1 cellular context compared by ENCODE assay signal in the genomic region with DNA sequence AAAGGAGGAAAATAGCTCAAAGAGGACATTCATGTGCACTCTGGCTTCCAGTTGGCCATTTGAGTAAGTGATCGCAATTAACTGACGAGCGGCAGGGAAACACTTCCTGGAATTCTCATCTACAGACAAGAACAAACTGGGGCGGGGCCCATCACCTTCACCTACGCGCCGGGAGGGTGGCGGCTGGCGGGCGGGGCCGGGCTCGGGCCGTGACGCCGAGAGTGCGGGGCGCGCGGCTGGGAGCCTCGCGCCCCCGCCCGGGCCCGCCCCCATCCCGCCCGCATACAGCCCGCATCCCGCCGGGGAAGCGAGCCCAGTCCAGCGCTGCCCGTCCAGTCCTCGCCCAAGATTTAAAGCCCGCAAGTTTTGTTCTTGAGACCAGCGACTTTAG.
TF ChIP-seq lines count a peak whose summit lies in the region.

A gene with protein sequence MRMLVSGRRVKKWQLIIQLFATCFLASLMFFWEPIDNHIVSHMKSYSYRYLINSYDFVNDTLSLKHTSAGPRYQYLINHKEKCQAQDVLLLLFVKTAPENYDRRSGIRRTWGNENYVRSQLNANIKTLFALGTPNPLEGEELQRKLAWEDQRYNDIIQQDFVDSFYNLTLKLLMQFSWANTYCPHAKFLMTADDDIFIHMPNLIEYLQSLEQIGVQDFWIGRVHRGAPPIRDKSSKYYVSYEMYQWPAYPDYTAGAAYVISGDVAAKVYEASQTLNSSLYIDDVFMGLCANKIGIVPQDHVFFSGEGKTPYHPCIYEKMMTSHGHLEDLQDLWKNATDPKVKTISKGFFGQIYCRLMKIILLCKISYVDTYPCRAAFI (plus strand): TSS at position 281 of the 391 bp plus-strand sequence. CDS start 16,546 bp downstream, outside the sequence.

TF ChIP-seq in A549, 52 proteins besides CTCF, POLR2A, EP300 and RAD21 (continued from another document):
- no peak for TF ChIP-seq REST (IDR thresholded peaks at IDR 0.05)
- TF ChIP-seq MAZ (IDR thresholded peaks at IDR 0.05; ENCODE audit: borderline replicate concordance, low read depth, low read length) = no peak
- no peak for TF ChIP-seq HEYL (CRISPR knock-in tag; IDR thresholded peaks at IDR 0.05)
- TF ChIP-seq MAX (IDR thresholded peaks at IDR 0.05) = no peak
- no peak for TF ChIP-seq SREBF2 (IDR thresholded peaks at IDR 0.05)
- no peak for TF ChIP-seq EHMT2 (IDR thresholded peaks at IDR 0.05; ENCODE audit: low read depth)
- TF ChIP-seq, protein P1, sequence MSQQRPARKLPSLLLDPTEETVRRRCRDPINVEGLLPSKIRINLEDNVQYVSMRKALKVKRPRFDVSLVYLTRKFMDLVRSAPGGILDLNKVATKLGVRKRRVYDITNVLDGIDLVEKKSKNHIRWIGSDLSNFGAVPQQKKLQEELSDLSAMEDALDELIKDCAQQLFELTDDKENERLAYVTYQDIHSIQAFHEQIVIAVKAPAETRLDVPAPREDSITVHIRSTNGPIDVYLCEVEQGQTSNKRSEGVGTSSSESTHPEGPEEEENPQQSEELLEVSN (IDR thresholded peaks at IDR 0.05; ENCODE audit: borderline replicate concordance, low read depth) = no peak
